In genomic region chr2:127654838-127655175, GRCh38 we compare ENCODE assay signal across 1 cellular context.
TF ChIP-seq lines count a peak whose summit lies in the region.

No MANE protein-coding gene starts in this region.

TF ChIP-seq in HepG2, 621 proteins besides CTCF, POLR2A, EP300 and RAD21:
- TF ChIP-seq PPARG (CRISPR knock-in tag; conservative IDR thresholded peaks at IDR 0.05), result no peak
- no peak for TF ChIP-seq ZFAT (CRISPR knock-in tag; conservative IDR thresholded peaks at IDR 0.05)
- no peak for TF ChIP-seq ZNF512B (CRISPR knock-in tag; IDR thresholded peaks at IDR 0.05; ENCODE audit: borderline replicate concordance)
- no peak for TF ChIP-seq RBAK (CRISPR knock-in tag; IDR thresholded peaks at IDR 0.05)
- no peak for TF ChIP-seq ZNF24 (IDR thresholded peaks at IDR 0.05)
- no peak for TF ChIP-seq ZC3H4 (CRISPR knock-in tag; IDR thresholded peaks at IDR 0.05; ENCODE audit: borderline replicate concordance)
- TF ChIP-seq ZNF761 (CRISPR knock-in tag; conservative IDR thresholded peaks at IDR 0.05), result no peak
- TF ChIP-seq IKZF5 (CRISPR knock-in tag; IDR thresholded peaks at IDR 0.05), result no peak
